ENCODE assay signal across 1 cellular context in the genomic region with DNA sequence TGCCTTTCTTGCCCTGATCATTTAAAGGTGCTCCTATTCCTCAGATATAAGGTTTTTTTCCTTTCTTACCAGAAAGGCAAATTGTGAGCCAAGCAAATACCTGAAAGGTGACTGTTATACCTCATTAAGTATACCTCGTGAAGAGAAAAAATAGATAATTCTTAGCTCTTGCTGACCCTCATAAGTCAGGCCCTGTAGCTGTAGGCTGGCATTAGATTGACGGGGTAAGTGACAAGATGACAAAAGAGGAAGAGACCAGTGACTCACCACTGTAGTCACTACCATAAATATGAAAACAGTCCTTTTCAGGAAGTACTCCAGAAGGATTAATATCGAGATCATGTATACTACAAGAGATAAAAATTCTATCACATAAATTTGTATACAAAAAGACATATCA.
TF ChIP-seq lines count a peak whose summit lies in the region.

No MANE protein-coding gene starts in this region.

TF ChIP-seq in HCT116, 20 proteins besides CTCF, POLR2A, EP300 and RAD21 (continued from another document):
- TF ChIP-seq, protein P1, sequence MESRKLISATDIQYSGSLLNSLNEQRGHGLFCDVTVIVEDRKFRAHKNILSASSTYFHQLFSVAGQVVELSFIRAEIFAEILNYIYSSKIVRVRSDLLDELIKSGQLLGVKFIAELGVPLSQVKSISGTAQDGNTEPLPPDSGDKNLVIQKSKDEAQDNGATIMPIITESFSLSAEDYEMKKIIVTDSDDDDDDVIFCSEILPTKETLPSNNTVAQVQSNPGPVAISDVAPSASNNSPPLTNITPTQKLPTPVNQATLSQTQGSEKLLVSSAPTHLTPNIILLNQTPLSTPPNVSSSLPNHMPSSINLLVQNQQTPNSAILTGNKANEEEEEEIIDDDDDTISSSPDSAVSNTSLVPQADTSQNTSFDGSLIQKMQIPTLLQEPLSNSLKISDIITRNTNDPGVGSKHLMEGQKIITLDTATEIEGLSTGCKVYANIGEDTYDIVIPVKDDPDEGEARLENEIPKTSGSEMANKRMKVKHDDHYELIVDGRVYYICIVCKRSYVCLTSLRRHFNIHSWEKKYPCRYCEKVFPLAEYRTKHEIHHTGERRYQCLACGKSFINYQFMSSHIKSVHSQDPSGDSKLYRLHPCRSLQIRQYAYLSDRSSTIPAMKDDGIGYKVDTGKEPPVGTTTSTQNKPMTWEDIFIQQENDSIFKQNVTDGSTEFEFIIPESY (IDR thresholded peaks at IDR 0.05; ENCODE audit: extremely low read depth, insufficient replicate concordance, low read length): no peak
- TF ChIP-seq ELF1 (IDR thresholded peaks at IDR 0.05; ENCODE audit: borderline replicate concordance, low read depth) (0 out of 2 replicates have a peak, but pooled peaks have one; percentile 17), SP1 (IDR thresholded peaks at IDR 0.05; ENCODE audit: low read depth) (no peak), SIN3A (IDR thresholded peaks at IDR 0.05; ENCODE audit: low read depth) (no peak), FOSL1 (IDR thresholded peaks at IDR 0.05; ENCODE audit: low read depth) (peak; percentile 58; the same call in 1 of the 2 replicates)
